Comparison of ENCODE assay signal across 16 cellular contexts in the genomic region with DNA sequence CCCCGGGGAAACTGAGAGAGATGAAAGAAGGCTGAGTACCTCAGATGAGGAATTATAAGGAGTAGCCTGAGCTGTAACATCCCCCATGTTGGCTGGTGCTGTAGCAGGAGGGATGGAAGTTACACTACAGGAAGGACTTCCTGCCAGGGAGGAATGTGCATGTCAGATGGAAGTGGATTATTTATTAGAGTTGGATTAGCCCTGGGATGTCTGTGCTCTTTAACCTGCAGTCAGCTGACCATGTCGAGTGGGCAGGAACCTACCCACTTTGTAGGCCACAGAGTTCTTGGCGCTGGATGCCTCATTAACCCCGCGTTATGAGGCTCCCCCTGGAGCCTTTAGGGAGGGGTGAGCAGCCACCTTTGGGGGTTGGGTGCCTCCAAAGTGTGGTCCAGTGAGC. TPM values are rescaled to one million over a fixed set of nuclear protein-coding genes. Genes with fewer than 3 reads are reported as not detected.
DNase-seq lines count a peak whose midpoint lies in the region; ATAC-seq and TF ChIP-seq lines count a peak whose summit lies in the region.
"Had no signal": no experiment of that assay in that cellular context is flagged by ENCODE, and none has a peak within 500 bp of the region (broad histone marks: within the 10 kb centered on the region; RNA-seq: fewer than 3 reads in every experiment).

No MANE protein-coding gene starts in this region.

- no peak for TF ChIP-seq POLR2A in transverse colon (IDR thresholded peaks at IDR 0.05)

- DNase-seq in amniotic epithelial cell (ENCODE audit: low read depth) (peak; percentile 68), omental fat pad (ENCODE audit: low spot score) (no peak), transverse colon (no peak), ascending aorta (ENCODE audit: low spot score in 2 of 2) (no peak)
- DNase-seq: activated CD4-positive, alpha-beta memory T cell treated with anti-CD3 and anti-CD28 coated beads, Interleukin-2, amount 10 ng/mL, durations not matched to agents 7 days and 5 days; activated naive CD4-positive, alpha-beta T cell treated with anti-CD3 and anti-CD28 coated beads for 36 hours; erythroblast; heart right ventricle; KBM-7; left ventricle myocardium inferior; sigmoid colon; T-helper 9 cell had no signal

- peak; percentile 30 for TF ChIP-seq RAD21 in Ishikawa (IDR thresholded peaks at IDR 0.05; ENCODE audit: low read depth)

- ATAC-seq in omental fat pad (ENCODE audit: low FRiP score), result peak; percentile 10
- ATAC-seq in GM19395 (IDR thresholded peaks at IDR 0.05; ENCODE audit: unreplicated experiment), result no peak
- ATAC-seq in GM19328 (IDR thresholded peaks at IDR 0.05; ENCODE audit: unreplicated experiment), result no peak
- ATAC-seq: heart right ventricle had no signal

- 75 to 80% methylated on average over 1 to 5 of the region's 5 CpGs for WGBS in transverse colon (ENCODE audit: low coverage in 1 of 2), 2 donors

- intact Hi-C loops in transverse colon (cut with DNase I; ENCODE audit: low total_unique reads) (no loop called here), ascending aorta (cut with DNase I) (no loop called here)

- H3K9me3 ChIP-seq in DOHH2 (ENCODE audit: control insufficient read depth, insufficient read depth, low read length) (no peaks in the 10 kb centered on the region), transverse colon (no peaks in the 10 kb centered on the region), ascending aorta (no peaks in the 10 kb centered on the region)
- H3K9me3 ChIP-seq: heart right ventricle, left ventricle myocardium inferior, sigmoid colon had no signal

- peaks cover 10% of the 10 kb centered on the region for H3F3A ChIP-seq in DOHH2 (ENCODE audit: control insufficient read depth, insufficient read depth)

- H3K4me1 ChIP-seq in DOHH2 (ENCODE audit: control insufficient read depth, low read length) (peaks cover 100% of the 10 kb centered on the region), transverse colon (peaks cover 0 to 7% (median 5%) of the 10 kb centered on the region in 4 donors), ascending aorta (peaks cover 0 to 3% of the 10 kb centered on the region in 2 donors)
- H3K4me1 ChIP-seq: left ventricle myocardium inferior, sigmoid colon had no signal

- H3K79me2 ChIP-seq in DOHH2 (ENCODE audit: control insufficient read depth, low read length), result peaks cover 44% of the 10 kb centered on the region

- peak overlapping the region; percentile 76 for H3K4me3 ChIP-seq in DOHH2 (ENCODE audit: low read length)
- H3K4me3 ChIP-seq in transverse colon, result no peak overlapping the region
- no peak overlapping the region for H3K4me3 ChIP-seq in ascending aorta
- H3K4me3 ChIP-seq: heart right ventricle, left ventricle myocardium inferior, sigmoid colon had no signal

- peak; percentile 84 for TF ChIP-seq EP300 in Ishikawa (IDR thresholded peaks at IDR 0.05; ENCODE audit: borderline replicate concordance)
- TF ChIP-seq EP300 in transverse colon (IDR thresholded peaks at IDR 0.05; ENCODE audit: low read depth), result no peak

- in situ Hi-C loops in transverse colon (cut with MboI; ENCODE audit: low pct_ligation_motif_present in 1 of 4, low pct_unique_long_range_greater_than_20kb in 1 of 4, low sequenced_read_pairs in 3 of 4), result no loop called here

- no peaks in the 10 kb centered on the region for H4K20me1 ChIP-seq in DOHH2 (ENCODE audit: control insufficient read depth, insufficient read depth, low read depth, low read length)

- H3K27ac ChIP-seq in DOHH2 (ENCODE audit: low read depth, low read length) (peak overlapping the region; percentile 96), transverse colon (no peak overlapping the region), ascending aorta (no peak overlapping the region)
- H3K27ac ChIP-seq: left ventricle myocardium inferior, sigmoid colon had no signal

- H3K27me3 ChIP-seq in DOHH2 (ENCODE audit: control insufficient read depth, low read length) (no peaks in the 10 kb centered on the region), transverse colon (no peaks in the 10 kb centered on the region), ascending aorta (no peaks in the 10 kb centered on the region)

- no peaks in the 10 kb centered on the region for H3K9me2 ChIP-seq in DOHH2 (replicated peaks; ENCODE audit: control insufficient read depth, low read length)

- TF ChIP-seq CTCF in DOHH2 (IDR thresholded peaks at IDR 0.05; ENCODE audit: low read depth, low read length, poor library complexity, severe bottlenecking) (no peak), omental fat pad (IDR thresholded peaks at IDR 0.05) (no peak), transverse colon (IDR thresholded peaks at IDR 0.05) (no peak), ascending aorta (IDR thresholded peaks at IDR 0.05) (no peak)

- H3K4me2 ChIP-seq in DOHH2 (ENCODE audit: low read length), result peak overlapping the region; percentile 99

- H3K36me3 ChIP-seq in DOHH2 (ENCODE audit: control insufficient read depth, low read length) (peaks cover 25% of the 10 kb centered on the region), transverse colon (no peaks in the 10 kb centered on the region), ascending aorta (no peaks in the 10 kb centered on the region)
- H3K36me3 ChIP-seq: heart right ventricle, left ventricle myocardium inferior, sigmoid colon had no signal

TF ChIP-seq in Ishikawa, 13 proteins besides CTCF, POLR2A, EP300 and RAD21:
- TF ChIP-seq, protein P1, sequence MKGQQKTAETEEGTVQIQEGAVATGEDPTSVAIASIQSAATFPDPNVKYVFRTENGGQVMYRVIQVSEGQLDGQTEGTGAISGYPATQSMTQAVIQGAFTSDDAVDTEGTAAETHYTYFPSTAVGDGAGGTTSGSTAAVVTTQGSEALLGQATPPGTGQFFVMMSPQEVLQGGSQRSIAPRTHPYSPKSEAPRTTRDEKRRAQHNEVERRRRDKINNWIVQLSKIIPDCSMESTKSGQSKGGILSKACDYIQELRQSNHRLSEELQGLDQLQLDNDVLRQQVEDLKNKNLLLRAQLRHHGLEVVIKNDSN (IDR thresholded peaks at IDR 0.05), result peak; percentile 88
- TF ChIP-seq TCF12 (IDR thresholded peaks at IDR 0.05; ENCODE audit: low read depth) (peak; percentile 95), ZBTB7A (IDR thresholded peaks at IDR 0.05; ENCODE audit: low read depth) (no peak), CEBPB (IDR thresholded peaks at IDR 0.05) (peak; percentile 42; the same call in 1 of the 2 replicates), YY1 (IDR thresholded peaks at IDR 0.05; ENCODE audit: low read depth) (no peak; the same call in 1 of the 2 replicates), TEAD4 (IDR thresholded peaks at IDR 0.05) (peak; percentile 89), FOXM1 (IDR thresholded peaks at IDR 0.05; ENCODE audit: borderline replicate concordance, low read depth) (peak; percentile 50; the same call in 1 of the 2 replicates), CREB1 (IDR thresholded peaks at IDR 0.05; ENCODE audit: low read depth) (no peak), TAF1 (IDR thresholded peaks at IDR 0.05; ENCODE audit: low read depth) (no peak), EGR1 (IDR thresholded peaks at IDR 0.05) (no peak), NFIC (IDR thresholded peaks at IDR 0.05) (peak; percentile 96)
- TF ChIP-seq, protein P2, sequence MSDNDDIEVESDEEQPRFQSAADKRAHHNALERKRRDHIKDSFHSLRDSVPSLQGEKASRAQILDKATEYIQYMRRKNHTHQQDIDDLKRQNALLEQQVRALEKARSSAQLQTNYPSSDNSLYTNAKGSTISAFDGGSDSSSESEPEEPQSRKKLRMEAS (IDR thresholded peaks at IDR 0.05), result peak; percentile 69
- TF ChIP-seq, protein P3, sequence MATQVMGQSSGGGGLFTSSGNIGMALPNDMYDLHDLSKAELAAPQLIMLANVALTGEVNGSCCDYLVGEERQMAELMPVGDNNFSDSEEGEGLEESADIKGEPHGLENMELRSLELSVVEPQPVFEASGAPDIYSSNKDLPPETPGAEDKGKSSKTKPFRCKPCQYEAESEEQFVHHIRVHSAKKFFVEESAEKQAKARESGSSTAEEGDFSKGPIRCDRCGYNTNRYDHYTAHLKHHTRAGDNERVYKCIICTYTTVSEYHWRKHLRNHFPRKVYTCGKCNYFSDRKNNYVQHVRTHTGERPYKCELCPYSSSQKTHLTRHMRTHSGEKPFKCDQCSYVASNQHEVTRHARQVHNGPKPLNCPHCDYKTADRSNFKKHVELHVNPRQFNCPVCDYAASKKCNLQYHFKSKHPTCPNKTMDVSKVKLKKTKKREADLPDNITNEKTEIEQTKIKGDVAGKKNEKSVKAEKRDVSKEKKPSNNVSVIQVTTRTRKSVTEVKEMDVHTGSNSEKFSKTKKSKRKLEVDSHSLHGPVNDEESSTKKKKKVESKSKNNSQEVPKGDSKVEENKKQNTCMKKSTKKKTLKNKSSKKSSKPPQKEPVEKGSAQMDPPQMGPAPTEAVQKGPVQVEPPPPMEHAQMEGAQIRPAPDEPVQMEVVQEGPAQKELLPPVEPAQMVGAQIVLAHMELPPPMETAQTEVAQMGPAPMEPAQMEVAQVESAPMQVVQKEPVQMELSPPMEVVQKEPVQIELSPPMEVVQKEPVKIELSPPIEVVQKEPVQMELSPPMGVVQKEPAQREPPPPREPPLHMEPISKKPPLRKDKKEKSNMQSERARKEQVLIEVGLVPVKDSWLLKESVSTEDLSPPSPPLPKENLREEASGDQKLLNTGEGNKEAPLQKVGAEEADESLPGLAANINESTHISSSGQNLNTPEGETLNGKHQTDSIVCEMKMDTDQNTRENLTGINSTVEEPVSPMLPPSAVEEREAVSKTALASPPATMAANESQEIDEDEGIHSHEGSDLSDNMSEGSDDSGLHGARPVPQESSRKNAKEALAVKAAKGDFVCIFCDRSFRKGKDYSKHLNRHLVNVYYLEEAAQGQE (IDR thresholded peaks at IDR 0.05; ENCODE audit: low read depth), result peak; percentile 24; the same call in 1 of the 2 replicates

RNA-seq across cellular contexts. Expression of a gene that starts 0.8 kb away (rescaled TPM):
- total RNA-seq in omental fat pad, result 10 to 100 TPM in 3 of 4 donors, 1 to 10 TPM in 1; 4.1 to 99.1 (median 24.6) TPM
- total RNA-seq in transverse colon, result 1 to 10 TPM in 3 of 4 donors, not detected in 1; 2.6 to 6.0 (median 4.8) TPM
- 0.64 TPM for total RNA-seq in ascending aorta

RNA-seq across cellular contexts. Expression of a gene that starts 38.1 kb away (rescaled TPM):
- total RNA-seq in omental fat pad (1,000 to 10,000 TPM in 1 of 4 donors, 100 to 1,000 TPM in 3; 288 to 1,820 (median 589) TPM), transverse colon (100 to 1,000 TPM; 300 to 999 (median 324) TPM), ascending aorta (783 TPM)

RNA-seq across cellular contexts. Expression of a gene that starts 41.3 kb away (rescaled TPM):
- total RNA-seq in omental fat pad (10 to 100 TPM; 19.1 to 89.8 (median 36.3) TPM), transverse colon (10 to 100 TPM in 3 of 4 donors, 1 to 10 TPM in 1; 9.6 to 19.9 (median 18.9) TPM), ascending aorta (13.5 TPM)
